23 cellular contexts compared by ENCODE assay signal in genomic region chr15:101429191-101429590, GRCh38.
DNase-seq lines count a peak whose midpoint lies in the region; ATAC-seq, FAIRE-seq and TF ChIP-seq lines count a peak whose summit lies in the region.
"Had no signal": no experiment of that assay in that cellular context is flagged by ENCODE, and none has a peak within 500 bp of the region (broad histone marks: within the 10 kb centered on the region; RNA-seq: fewer than 3 reads in every experiment).

No MANE protein-coding gene starts in this region.

- H3K4me2 ChIP-seq in BLaER1 (0 out of 2 replicates have a peak overlapping the region, but pooled peaks have one; percentile 13), trophoblast cell (ENCODE audit: low read length) (no peak overlapping the region)
- H3K4me2 ChIP-seq: A549 had no signal

- H2BK12ac ChIP-seq in trophoblast cell (ENCODE audit: low read length): no peak overlapping the region

- H3K79me1 ChIP-seq in trophoblast cell (ENCODE audit: low read length): no peaks in the 10 kb centered on the region

- H3K4me3 ChIP-seq in BLaER1 (no peak overlapping the region), bronchial epithelial cell (ENCODE audit: low read depth, low read length) (no peak overlapping the region), trophoblast cell (ENCODE audit: low read depth, low read length) (no peak overlapping the region)
- H3K4me3 ChIP-seq: A549, GM23248 had no signal

- no peaks in the 10 kb centered on the region for H3K9me3 ChIP-seq in BLaER1
- H3K9me3 ChIP-seq in trophoblast cell (ENCODE audit: insufficient read depth, low read depth, low read length): no peaks in the 10 kb centered on the region
- H3K9me3 ChIP-seq: A549, BE2C had no signal

- no CpG with 5 or more reads among the region's 8 CpGs for WGBS in trophoblast cell (ENCODE audit: extremely low coverage, insufficient coverage, insufficient read length)

- H3K4me1 ChIP-seq in BLaER1: peaks cover 16% of the 10 kb centered on the region
- no peaks in the 10 kb centered on the region for H3K4me1 ChIP-seq in trophoblast cell (ENCODE audit: control insufficient read depth in 1 of 2, insufficient read depth in 2 of 2, low read length in 2 of 2)
- H3K4me1 ChIP-seq: A549, BE2C had no signal

- no peak overlapping the region for H4K91ac ChIP-seq in trophoblast cell (ENCODE audit: low read depth, low read length)

- H3K14ac ChIP-seq in trophoblast cell (ENCODE audit: low read length): no peak overlapping the region

- H3K9ac ChIP-seq in BLaER1 (no peak overlapping the region), trophoblast cell (ENCODE audit: low read length) (no peak overlapping the region)
- H3K9ac ChIP-seq: GM23248 had no signal

- H3K27me3 ChIP-seq in BLaER1 (no peaks in the 10 kb centered on the region), bronchial epithelial cell (ENCODE audit: control insufficient read depth, insufficient read depth, low read length) (no peaks in the 10 kb centered on the region), trophoblast cell (ENCODE audit: insufficient read depth, low read length) (no peaks in the 10 kb centered on the region)
- H3K27me3 ChIP-seq: BE2C had no signal

- H4K8ac ChIP-seq in trophoblast cell (ENCODE audit: low read depth, low read length): no peak overlapping the region

- no peak for TF ChIP-seq CTCF in bronchial epithelial cell (IDR thresholded peaks at IDR 0.05; ENCODE audit: insufficient read depth, low read length, severe bottlenecking)

- no peak overlapping the region for H3K23ac ChIP-seq in trophoblast cell (ENCODE audit: low read length)

- H3K27ac ChIP-seq in BLaER1: no peak overlapping the region
- no peak overlapping the region for H3K27ac ChIP-seq in trophoblast cell (ENCODE audit: low read depth, low read length)
- H3K27ac ChIP-seq: A549, GM23248 had no signal

- H4K12ac ChIP-seq in trophoblast cell (ENCODE audit: low read depth, low read length): no peak overlapping the region

- no peak overlapping the region for H2BK5ac ChIP-seq in trophoblast cell (ENCODE audit: low read depth, low read length, poor library complexity)

- H2AFZ ChIP-seq in trophoblast cell (ENCODE audit: insufficient read depth, low read length, poor library complexity): no peak overlapping the region
- H2AFZ ChIP-seq: GM23248 had no signal

- peak; percentile 92 for FAIRE-seq in bronchial epithelial cell (lab: Jason Lieb, UNC)
- FAIRE-seq: A549, G401.6, GM12892, H1 had no signal

- H2AK5ac ChIP-seq in trophoblast cell (ENCODE audit: low read length): no peak overlapping the region

- H2BK120ac ChIP-seq in trophoblast cell (ENCODE audit: insufficient read depth, low read length, poor library complexity): no peak overlapping the region

- H3K36me3 ChIP-seq in BLaER1 (peaks cover 12% of the 10 kb centered on the region; the same call in 1 of the 2 replicates), bronchial epithelial cell (ENCODE audit: control insufficient read depth, insufficient read depth, low read length) (no peaks in the 10 kb centered on the region), trophoblast cell (ENCODE audit: control insufficient read depth in 1 of 2, insufficient read depth in 2 of 2, low read length in 2 of 2) (no peaks in the 10 kb centered on the region)
- H3K36me3 ChIP-seq: BE2C had no signal

- no peak overlapping the region for H3K18ac ChIP-seq in trophoblast cell (ENCODE audit: low read length)

- H3K4ac ChIP-seq in trophoblast cell (ENCODE audit: low read depth, low read length): no peak overlapping the region

- no peak for DNase-seq in bronchial epithelial cell (ENCODE audit: low read depth)
- DNase-seq in left lobe of liver (ENCODE audit: low spot score): peak; percentile 35
- DNase-seq in trophoblast cell: peak; percentile 29 to 53
- no peak for DNase-seq in NCI-H1092 (lab: John Stamatoyannopoulos, UW)
- no peak for DNase-seq in stimulated activated naive CD4-positive, alpha-beta T cell treated with Interleukin-2 at 50 U/mL for 16 hours (lab: John Stamatoyannopoulos, UW)
- DNase-seq: 8988T; ACHN; AML-193; BE2C; C1 segment of cervical spinal cord; Calu3; CD4-positive, alpha-beta memory T cell; COR-L47; DMS53; DMS79 treated with DMSO at 0.1 percent for 48 hours; GM23248; HCEC 1CT had no signal

- ATAC-seq in left lobe of liver (peak; percentile 23), GM19351 (IDR thresholded peaks at IDR 0.05; ENCODE audit: unreplicated experiment) (no peak)
- ATAC-seq: A549 had no signal

- H4K20me1 ChIP-seq in BLaER1: no peaks in the 10 kb centered on the region

- no peaks in the 10 kb centered on the region for H3K79me2 ChIP-seq in trophoblast cell (ENCODE audit: control insufficient read depth, insufficient read depth, low read length, poor library complexity)

Comparison
In these comparisons a context has a peak if more than half of its experiments do, and no peak if none do; other contexts are left out.
1. DNase-seq: peak in left lobe of liver (single experiment) and trophoblast cell (2 of 2); none in bronchial epithelial cell (single experiment), NCI-H1092 (single experiment) and stimulated activated naive CD4-positive, alpha-beta T cell treated with Interleukin-2 at 50 U/mL for 16 hours (single experiment).